In the genomic region with DNA sequence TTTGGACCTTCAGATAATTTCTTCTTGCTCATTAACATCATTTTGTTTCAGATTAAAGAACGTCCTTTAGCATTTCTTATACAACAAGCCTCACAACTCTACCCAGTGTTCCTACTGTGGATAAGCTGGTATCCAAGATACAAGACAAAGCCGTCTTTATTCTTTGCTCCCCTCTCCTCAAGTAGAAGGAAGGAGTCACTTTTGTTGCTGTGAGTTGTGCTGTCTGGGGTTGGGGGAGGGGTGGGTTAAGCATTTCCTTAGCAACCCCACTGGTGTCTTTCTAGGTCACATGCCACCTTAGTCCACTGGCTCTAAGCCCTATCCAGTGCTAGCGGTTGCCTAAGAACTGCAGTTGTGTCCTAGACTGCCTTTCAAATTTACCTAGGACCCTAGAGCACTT, we compare ENCODE assay signal across 18 cellular contexts.
DNase-seq lines count a peak whose midpoint lies in the region; ATAC-seq and TF ChIP-seq lines count a peak whose summit lies in the region.
"Had no signal": no experiment of that assay in that cellular context is flagged by ENCODE, and none has a peak within 500 bp of the region (broad histone marks: within the 10 kb centered on the region; RNA-seq: fewer than 3 reads in every experiment).

No MANE protein-coding gene starts in this region.

- in situ Hi-C loops in SK-MEL-5 (cut with HindIII; ENCODE audit: low pct_unique_long_range_greater_than_20kb, low sequenced_read_pairs) = no loop called here

- no peak for TF ChIP-seq CTCF in endodermal cell (conservative IDR thresholded peaks at IDR 0.05)
- TF ChIP-seq CTCF in neural progenitor cell (IDR thresholded peaks at IDR 0.05) = no peak

- H3K27me3 Mint-ChIP-seq in endodermal cell (ENCODE audit: insufficient read depth) = no peaks in the 10 kb centered on the region
- H3K27me3 Mint-ChIP-seq in neural progenitor cell (ENCODE audit: insufficient read depth, low read depth) = peaks cover 3% of the 10 kb centered on the region
- H3K27me3 Mint-ChIP-seq in T-helper 17 cell = no peaks in the 10 kb centered on the region

- H3K4me3 ChIP-seq in endodermal cell (ENCODE audit: low read length) = no peak overlapping the region
- peak overlapping the region; percentile 23 for H3K4me3 ChIP-seq in neural progenitor cell
- H3K4me3 ChIP-seq: A549, HAP-1, K562 had no signal

- no peak for ATAC-seq in HG03175 (IDR thresholded peaks at IDR 0.05; ENCODE audit: unreplicated experiment)
- ATAC-seq in T-helper 17 cell = no peak
- ATAC-seq: A549, K562 had no signal

- no peaks in the 10 kb centered on the region for H4K20me1 ChIP-seq in neural progenitor cell (ENCODE audit: low read depth)

- H3K27me3 ChIP-seq in endodermal cell (ENCODE audit: control insufficient read depth, insufficient read depth, low read length, poor library complexity, severe bottlenecking) (no peaks in the 10 kb centered on the region), neural progenitor cell (no peaks in the 10 kb centered on the region)
- H3K27me3 ChIP-seq: BE2C had no signal

- H3K27ac ChIP-seq in endodermal cell (ENCODE audit: low read depth, low read length) (peak overlapping the region; percentile 78), neural progenitor cell (no peak overlapping the region)
- H3K27ac ChIP-seq: A549, C4-2B, HL-60 had no signal

- H3K4me2 ChIP-seq in neural progenitor cell = peak overlapping the region; percentile 70
- H3K4me2 ChIP-seq: A549 had no signal

- H3K79me2 ChIP-seq in neural progenitor cell (ENCODE audit: low read depth) = no peaks in the 10 kb centered on the region

- peaks cover 34% of the 10 kb centered on the region for H3K9me3 Mint-ChIP-seq in endodermal cell
- H3K9me3 Mint-ChIP-seq in neural progenitor cell = peaks cover 44% of the 10 kb centered on the region

- peaks cover 4% of the 10 kb centered on the region for H3F3A ChIP-seq in neural progenitor cell (ENCODE audit: low read depth)

- H3K4me1 ChIP-seq in endodermal cell (ENCODE audit: control insufficient read depth, insufficient read depth, low read length) (no peaks in the 10 kb centered on the region), neural progenitor cell (peaks cover 13% of the 10 kb centered on the region)
- H3K4me1 ChIP-seq: A549, BE2C, HAP-1 had no signal

- no peaks in the 10 kb centered on the region for H3K36me3 ChIP-seq in endodermal cell (ENCODE audit: control insufficient read depth, insufficient read depth, low read length)
- H3K36me3 ChIP-seq in neural progenitor cell = no peaks in the 10 kb centered on the region
- H3K36me3 ChIP-seq: BE2C, HAP-1 had no signal

- H3K9me3 ChIP-seq in endodermal cell (ENCODE audit: control insufficient read depth, low read length) (peaks cover 28% of the 10 kb centered on the region), neural progenitor cell (ENCODE audit: low read depth) (peaks cover 7% of the 10 kb centered on the region), T-helper 17 cell (ENCODE audit: control insufficient read depth, low read length, poor library complexity, severe bottlenecking) (no peaks in the 10 kb centered on the region)
- H3K9me3 ChIP-seq: A549, BE2C, HAP-1 had no signal

- no peak overlapping the region for H3K27ac Mint-ChIP-seq in endodermal cell
- H3K27ac Mint-ChIP-seq in neural progenitor cell = peak overlapping the region; percentile 89
- H3K27ac Mint-ChIP-seq in T-helper 17 cell = no peak overlapping the region
- H3K27ac Mint-ChIP-seq: CD4-positive, alpha-beta memory T cell had no signal

- H3K9ac ChIP-seq in endodermal cell (ENCODE audit: extremely low read depth, low read length, poor library complexity, severe bottlenecking) (no peak overlapping the region), neural progenitor cell (no peak overlapping the region)

- peak overlapping the region; percentile 45 for H2AFZ ChIP-seq in neural progenitor cell (replicated peaks)

- peak; percentile 68 for DNase-seq in SK-MEL-5 (ENCODE audit: low read depth, low spot score)
- DNase-seq in endodermal cell = no peak
- DNase-seq in neural progenitor cell (ENCODE audit: low spot score) = peak; percentile 34
- DNase-seq in T-helper 17 cell = no peak
- DNase-seq in stimulated activated CD8-positive, alpha-beta memory T cell treated with anti-CD3 and anti-CD28 coated beads, Interleukin-4, amount 100 ng/mL, for 48 hours = no peak
- DNase-seq: BE2C; CD4-positive, alpha-beta memory T cell; COR-L47; DMS153; DMS79 treated with DMSO at 0.1 percent for 48 hours; EL; GOT3 had no signal

- WGBS in endodermal cell (ENCODE audit: insufficient coverage in 1 of 2, insufficient read length in 1 of 2), 2 experiments = 86 to 100% methylated on average over 1 to 3 of the region's 3 CpGs

- H3K36me3 Mint-ChIP-seq in endodermal cell (ENCODE audit: low read depth) = no peaks in the 10 kb centered on the region
- peaks cover 2% of the 10 kb centered on the region for H3K36me3 Mint-ChIP-seq in neural progenitor cell
- H3K36me3 Mint-ChIP-seq in T-helper 17 cell (ENCODE audit: low read depth) = peaks cover 2% of the 10 kb centered on the region
- H3K36me3 Mint-ChIP-seq: CD4-positive, alpha-beta memory T cell had no signal

- no peaks in the 10 kb centered on the region for H3K4me1 Mint-ChIP-seq in endodermal cell
- peaks cover 19% of the 10 kb centered on the region for H3K4me1 Mint-ChIP-seq in neural progenitor cell
- peaks cover 7% of the 10 kb centered on the region for H3K4me1 Mint-ChIP-seq in T-helper 17 cell

- H3K4me3 Mint-ChIP-seq in endodermal cell (no peak overlapping the region), neural progenitor cell (no peak overlapping the region), T-helper 17 cell (no peak overlapping the region)
- H3K4me3 Mint-ChIP-seq: CD4-positive, alpha-beta memory T cell had no signal

Comparison
In these comparisons a context has a peak if more than half of its experiments do, and no peak if none do; other contexts are left out.
1. DNase-seq: peak in SK-MEL-5 (single experiment) and neural progenitor cell (single experiment); none in endodermal cell (single experiment), T-helper 17 cell (0 of 3) and stimulated activated CD8-positive, alpha-beta memory T cell treated with anti-CD3 and anti-CD28 coated beads, Interleukin-4, amount 100 ng/mL, for 48 hours (single experiment).